ENCODE assay signal across 8 cellular contexts in the genomic region with DNA sequence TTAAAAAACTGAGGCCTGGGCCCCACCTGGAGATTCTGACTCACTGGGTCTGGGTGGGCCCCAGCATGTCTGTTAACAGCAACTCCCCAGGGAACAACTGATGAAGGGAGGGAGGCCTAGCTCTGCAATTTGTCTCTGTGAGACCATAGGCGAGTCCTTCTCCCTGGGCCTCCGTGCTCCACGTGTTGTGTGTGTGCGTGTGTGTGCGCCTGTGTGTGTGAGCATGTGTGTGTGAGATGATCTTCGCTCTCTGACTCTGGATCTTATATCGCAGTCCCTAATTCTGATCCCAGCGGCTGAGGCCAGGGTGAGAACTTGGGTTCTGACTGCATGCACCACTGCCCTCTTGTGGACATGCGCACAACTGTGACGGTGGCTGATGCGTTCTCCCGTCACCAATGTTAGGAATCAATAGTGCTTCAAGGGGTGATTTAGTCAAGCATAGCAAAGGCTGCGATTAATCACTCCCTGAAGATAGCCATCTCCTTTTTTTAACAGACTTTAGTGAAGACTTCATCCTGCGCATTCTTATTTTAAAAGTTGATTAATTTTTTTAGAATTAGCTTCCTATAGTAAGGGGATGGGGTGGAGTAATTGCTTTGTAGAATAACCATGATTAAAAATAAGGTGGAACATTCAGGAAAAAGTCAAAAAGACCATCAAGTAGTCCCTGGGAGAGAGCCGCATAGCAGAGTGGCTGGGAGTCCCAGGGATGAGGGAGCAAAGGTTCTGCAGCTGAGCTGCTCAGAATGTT.
DNase-seq lines count a peak whose midpoint lies in the region; ATAC-seq and TF ChIP-seq lines count a peak whose summit lies in the region.

No MANE protein-coding gene starts in this region.

- H3K36me3 ChIP-seq in NT2/D1 (ENCODE audit: insufficient read depth, insufficient read length, low read length) = no peaks in the 10 kb centered on the region

- H3K9me3 Mint-ChIP-seq in naive thymus-derived CD8-positive, alpha-beta T cell = no peaks in the 10 kb centered on the region
- H3K9me3 Mint-ChIP-seq in stimulated activated memory B cell treated with anti-CD40 and anti-IgM and Interleukin-4, amounts not matched to agents 10 μg/mL and 1 μg/mL and 100 μg/mL, for 72 hours = no peaks in the 10 kb centered on the region

- POLR2A ChIA-PET in naive thymus-derived CD8-positive, alpha-beta T cell (lab: Charles Lee) = interaction anchor here (2.7 kb wide), 1 partner anchor 135 kb away, joined by 8 read pairs; no protein-coding TSS in a partner anchor

- peak overlapping the region in 7 of 10 donors; percentile 16 to 82 (median 66) for H3K27ac Mint-ChIP-seq in naive thymus-derived CD8-positive, alpha-beta T cell
- H3K27ac Mint-ChIP-seq in stimulated activated memory B cell treated with anti-CD40 and anti-IgM and Interleukin-4, amounts not matched to agents 10 μg/mL and 1 μg/mL and 100 μg/mL, for 72 hours = peak overlapping the region; percentile 88

- H3K27me3 Mint-ChIP-seq in naive thymus-derived CD8-positive, alpha-beta T cell = peaks cover 0 to 2% (median 0%) of the 10 kb centered on the region in 5 donors
- no peaks in the 10 kb centered on the region for H3K27me3 Mint-ChIP-seq in stimulated activated memory B cell treated with anti-CD40 and anti-IgM and Interleukin-4, amounts not matched to agents 10 μg/mL and 1 μg/mL and 100 μg/mL, for 72 hours

- peak overlapping the region in 2 of 10 donors; percentile 6 to 8 for H3K4me3 Mint-ChIP-seq in naive thymus-derived CD8-positive, alpha-beta T cell
- H3K4me3 Mint-ChIP-seq in stimulated activated memory B cell treated with anti-CD40 and anti-IgM and Interleukin-4, amounts not matched to agents 10 μg/mL and 1 μg/mL and 100 μg/mL, for 72 hours = peak overlapping the region; percentile 57

- H3K4me3 ChIP-seq in NT2/D1 (ENCODE audit: insufficient read length, low read depth) = no peak overlapping the region

- peak; percentile 51 for TF ChIP-seq POLR2A in erythroblast (IDR thresholded peaks at IDR 0.05; ENCODE audit: low read length)

- DNase-seq in COLO668 (lab: John Stamatoyannopoulos, UW; ENCODE audit: unreplicated experiment) = peak; percentile 89
- DNase-seq in HS-5 (ENCODE audit: low read depth) = peak; percentile 48
- peak; percentile 89 for DNase-seq in NT2/D1 (ENCODE audit: low read depth, low spot score)
- peak; percentile 56 for DNase-seq in activated CD8-positive, alpha-beta memory T cell treated with anti-CD3 and anti-CD28 coated beads, Interleukin-2, amount 50 U/mL, for 24 hours (ENCODE audit: extremely low read depth)
- DNase-seq in erythroblast (lab: John Stamatoyannopoulos, UW) = peak; percentile 91 to 94
- DNase-seq in naive thymus-derived CD8-positive, alpha-beta T cell = peak; percentile 58 to 87 (median 72)

- peak; percentile 81 for ATAC-seq in GM21360 (IDR thresholded peaks at IDR 0.05; ENCODE audit: unreplicated experiment)
- ATAC-seq in naive thymus-derived CD8-positive, alpha-beta T cell = peak; percentile 98 to 99
- ATAC-seq in stimulated activated memory B cell treated with anti-CD40 and anti-IgM and Interleukin-4, amounts not matched to agents 10 μg/mL and 1 μg/mL and 100 μg/mL, for 72 hours = peak; percentile 95

- H3K4me1 ChIP-seq in NT2/D1 (ENCODE audit: insufficient read depth, insufficient read length) = peaks cover 6% of the 10 kb centered on the region

- no peaks in the 10 kb centered on the region for H3K27me3 ChIP-seq in NT2/D1 (ENCODE audit: insufficient read depth, insufficient read length)

- peaks cover 5 to 21% (median 13%) of the 10 kb centered on the region in 4 donors for H3K4me1 Mint-ChIP-seq in naive thymus-derived CD8-positive, alpha-beta T cell
- H3K4me1 Mint-ChIP-seq in stimulated activated memory B cell treated with anti-CD40 and anti-IgM and Interleukin-4, amounts not matched to agents 10 μg/mL and 1 μg/mL and 100 μg/mL, for 72 hours = peaks cover 33% of the 10 kb centered on the region

- H3K36me3 Mint-ChIP-seq in naive thymus-derived CD8-positive, alpha-beta T cell = no peaks in the 10 kb centered on the region
- H3K36me3 Mint-ChIP-seq in stimulated activated memory B cell treated with anti-CD40 and anti-IgM and Interleukin-4, amounts not matched to agents 10 μg/mL and 1 μg/mL and 100 μg/mL, for 72 hours = no peaks in the 10 kb centered on the region

- H3K9ac ChIP-seq in NT2/D1 (ENCODE audit: insufficient read length, low read depth) = no peak overlapping the region

- H3K9me3 ChIP-seq in NT2/D1 (ENCODE audit: insufficient read depth, low read length) = no peaks in the 10 kb centered on the region
